8 cellular contexts compared by ENCODE assay signal in genomic region chr1:235954306-235955283, GRCh38.
DNase-seq lines count a peak whose midpoint lies in the region; ATAC-seq and TF ChIP-seq lines count a peak whose summit lies in the region.

No MANE protein-coding gene starts in this region.

- DNase-seq in GM12864 (ENCODE audit: low read depth) (peak; percentile 87), KBM-7 (peak; percentile 98), heart right ventricle (peak in 1 of 2 donors; percentile 25), ascending aorta (ENCODE audit: low spot score in 2 of 2) (no peak), neural progenitor cell (ENCODE audit: low spot score) (no peak), lower leg skin (ENCODE audit: low spot score in 2 of 2) (no peak)
- DNase-seq in activated CD4-positive, alpha-beta T cell treated with anti-CD3 and anti-CD28 coated beads, Interleukin-2, amount 50 U/mL, for 48 hours = peak; percentile 25 to 45

- intact Hi-C loops in heart right ventricle (cut with DNase I) (loop anchor here in 1 of 10 donors (10.0 kb wide), 1 partner anchor 90 kb away; the partner anchor contains the start of gene LYST), ascending aorta (cut with DNase I) (no loop called here), lower leg skin (cut with DNase I; ENCODE audit: low total_unique reads) (loop anchor here (10.0 kb wide), 1 partner anchor 90 kb away; the partner anchor contains the start of gene LYST)

- H3K27ac Mint-ChIP-seq in neural progenitor cell = no peak overlapping the region

- no peak for TF ChIP-seq POLR2A in lower leg skin (IDR thresholded peaks at IDR 0.05)

- peaks cover 3% of the 10 kb centered on the region for H3K9me3 Mint-ChIP-seq in neural progenitor cell

- H3K9me3 ChIP-seq in heart right ventricle (no peaks in the 10 kb centered on the region), ascending aorta (no peaks in the 10 kb centered on the region), neural progenitor cell (ENCODE audit: low read depth) (no peaks in the 10 kb centered on the region)

- H3K27me3 Mint-ChIP-seq in neural progenitor cell (ENCODE audit: insufficient read depth, low read depth) = peaks cover 6% of the 10 kb centered on the region

- H3K79me2 ChIP-seq in neural progenitor cell (ENCODE audit: low read depth) = no peaks in the 10 kb centered on the region

- no peak overlapping the region for H2AFZ ChIP-seq in neural progenitor cell (replicated peaks)

- H3K27ac ChIP-seq in heart right ventricle (peak overlapping the region in 1 of 10 donors; percentile 50), ascending aorta (no peak overlapping the region), neural progenitor cell (no peak overlapping the region)

- WGBS in heart right ventricle, 2 donors = 84 to 89% methylated on average over 11 of the region's 11 CpGs
- WGBS in lower leg skin, 2 donors = 76 to 86% methylated on average over 11 of the region's 11 CpGs

- H3K36me3 ChIP-seq in heart right ventricle = no peaks in the 10 kb centered on the region
- no peaks in the 10 kb centered on the region for H3K36me3 ChIP-seq in ascending aorta
- H3K36me3 ChIP-seq in neural progenitor cell = no peaks in the 10 kb centered on the region

- H3K9ac ChIP-seq in neural progenitor cell = no peak overlapping the region

- no peaks in the 10 kb centered on the region for H3F3A ChIP-seq in neural progenitor cell (ENCODE audit: low read depth)

- no peaks in the 10 kb centered on the region for H3K4me1 Mint-ChIP-seq in neural progenitor cell

- TF ChIP-seq CTCF in GM12864 (IDR thresholded peaks at IDR 0.05; ENCODE audit: low read depth, low read length, missing control alignments) (peak; percentile 35), heart right ventricle (IDR thresholded peaks at IDR 0.05) (no peak), ascending aorta (IDR thresholded peaks at IDR 0.05) (no peak), neural progenitor cell (IDR thresholded peaks at IDR 0.05) (no peak), lower leg skin (IDR thresholded peaks at IDR 0.05) (no peak)

- no peak overlapping the region for H3K4me2 ChIP-seq in neural progenitor cell

- H3K4me3 ChIP-seq in GM12864 (ENCODE audit: low read depth, low read length) (no peak overlapping the region; the same call in 1 of the 2 replicates), heart right ventricle (no peak overlapping the region), ascending aorta (no peak overlapping the region), neural progenitor cell (no peak overlapping the region), lower leg skin (ENCODE audit: low read depth, poor library complexity, severe bottlenecking) (no peak overlapping the region)

- H3K4me1 ChIP-seq in heart right ventricle (peaks cover 0 to 37% (median 0%) of the 10 kb centered on the region in 9 donors), ascending aorta (no peaks in the 10 kb centered on the region), neural progenitor cell (peaks cover 5% of the 10 kb centered on the region)

- ATAC-seq in GM21529 (IDR thresholded peaks at IDR 0.05; ENCODE audit: unreplicated experiment) (peak; percentile 96), heart right ventricle (peak in 7 of 8 donors; percentile 28 to 57 (median 48))

- H3K36me3 Mint-ChIP-seq in neural progenitor cell = no peaks in the 10 kb centered on the region

- no peaks in the 10 kb centered on the region for H4K20me1 ChIP-seq in neural progenitor cell (ENCODE audit: low read depth)

- H3K4me3 Mint-ChIP-seq in neural progenitor cell = no peak overlapping the region

- in situ Hi-C loops in KBM-7 (cut with MboI; ENCODE audit: low pct_unique_long_range_greater_than_20kb, low sequenced_read_pairs) = no loop called here

- H3K27me3 ChIP-seq in heart right ventricle (no peaks in the 10 kb centered on the region), ascending aorta (no peaks in the 10 kb centered on the region), neural progenitor cell (no peaks in the 10 kb centered on the region)

Comparison
In these comparisons a context has a peak if more than half of its experiments do, and no peak if none do; other contexts are left out.
1. DNase-seq: peak in GM12864 (single experiment), KBM-7 (single experiment) and activated CD4-positive, alpha-beta T cell treated with anti-CD3 and anti-CD28 coated beads, Interleukin-2, amount 50 U/mL, for 48 hours (2 of 2); none in ascending aorta (0 of 2), neural progenitor cell (single experiment) and lower leg skin (0 of 2).